In the genomic region with DNA sequence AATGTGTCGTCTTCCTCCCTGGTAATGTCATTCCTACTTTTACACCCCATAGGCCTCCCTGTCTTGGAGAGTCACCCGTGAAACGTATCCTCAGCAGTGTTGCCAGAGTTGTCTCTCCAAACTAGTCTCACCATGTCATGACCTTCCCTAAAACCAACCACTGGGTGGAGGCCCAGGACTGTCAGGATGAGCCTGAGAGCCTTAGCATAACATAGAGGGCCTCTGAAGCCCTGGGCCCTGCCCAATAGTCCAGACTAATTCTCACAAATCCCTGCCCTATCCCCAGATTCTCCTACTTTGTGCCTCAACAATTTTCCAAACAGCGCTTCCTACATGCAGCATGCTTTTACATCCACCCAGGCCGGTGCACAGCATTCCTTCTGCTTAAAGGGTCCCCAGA, we compare ENCODE assay signal across 2 cellular contexts.
TF ChIP-seq lines count a peak whose summit lies in the region.

No MANE protein-coding gene starts in this region.

TF ChIP-seq in liver, 16 proteins besides CTCF, POLR2A, EP300 and RAD21:
- TF ChIP-seq HNF4A (conservative IDR thresholded peaks at IDR 0.05), result peak in 1 of 2 donors; percentile 20
- TF ChIP-seq, protein P1, sequence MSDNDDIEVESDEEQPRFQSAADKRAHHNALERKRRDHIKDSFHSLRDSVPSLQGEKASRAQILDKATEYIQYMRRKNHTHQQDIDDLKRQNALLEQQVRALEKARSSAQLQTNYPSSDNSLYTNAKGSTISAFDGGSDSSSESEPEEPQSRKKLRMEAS (IDR thresholded peaks at IDR 0.05), result no peak
- TF ChIP-seq GABPA (IDR thresholded peaks at IDR 0.05 in 1 of 2, conservative IDR thresholded peaks at IDR 0.05 in 1 of 2), result no peak

TF ChIP-seq in HepG2, 621 proteins besides CTCF, POLR2A, EP300 and RAD21:
- TF ChIP-seq, protein P2, sequence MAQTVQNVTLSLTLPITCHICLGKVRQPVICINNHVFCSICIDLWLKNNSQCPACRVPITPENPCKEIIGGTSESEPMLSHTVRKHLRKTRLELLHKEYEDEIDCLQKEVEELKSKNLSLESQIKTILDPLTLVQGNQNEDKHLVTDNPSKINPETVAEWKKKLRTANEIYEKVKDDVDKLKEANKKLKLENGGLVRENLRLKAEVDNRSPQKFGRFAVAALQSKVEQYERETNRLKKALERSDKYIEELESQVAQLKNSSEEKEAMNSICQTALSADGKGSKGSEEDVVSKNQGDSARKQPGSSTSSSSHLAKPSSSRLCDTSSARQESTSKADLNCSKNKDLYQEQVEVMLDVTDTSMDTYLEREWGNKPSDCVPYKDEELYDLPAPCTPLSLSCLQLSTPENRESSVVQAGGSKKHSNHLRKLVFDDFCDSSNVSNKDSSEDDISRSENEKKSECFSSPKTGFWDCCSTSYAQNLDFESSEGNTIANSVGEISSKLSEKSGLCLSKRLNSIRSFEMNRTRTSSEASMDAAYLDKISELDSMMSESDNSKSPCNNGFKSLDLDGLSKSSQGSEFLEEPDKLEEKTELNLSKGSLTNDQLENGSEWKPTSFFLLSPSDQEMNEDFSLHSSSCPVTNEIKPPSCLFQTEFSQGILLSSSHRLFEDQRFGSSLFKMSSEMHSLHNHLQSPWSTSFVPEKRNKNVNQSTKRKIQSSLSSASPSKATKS (CRISPR knock-in tag; IDR thresholded peaks at IDR 0.05), result no peak
